In the genomic region with DNA sequence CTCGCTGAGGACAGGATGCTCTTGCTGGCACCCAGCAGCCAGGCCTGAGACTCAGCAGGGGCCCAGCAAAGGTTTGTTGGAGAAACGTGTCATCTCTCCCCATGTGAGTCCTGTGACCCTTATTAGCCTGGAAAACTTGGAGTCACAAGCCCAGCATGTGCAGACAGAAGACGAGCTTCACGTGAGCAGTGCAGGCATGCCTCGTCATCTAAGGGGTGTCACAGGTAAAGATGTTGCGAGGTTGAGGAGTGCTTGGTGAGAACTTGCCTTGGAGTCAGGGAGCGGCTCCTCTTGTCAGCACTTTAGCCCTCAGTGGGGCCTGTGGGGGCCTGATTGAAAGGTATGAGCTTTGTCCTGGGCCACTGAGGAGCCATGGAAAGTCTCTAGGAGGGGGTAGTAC, we compare ENCODE assay signal across 1 cellular context.
TF ChIP-seq lines count a peak whose summit lies in the region.

No MANE protein-coding gene starts in this region.

TF ChIP-seq in GM23338, 12 proteins besides CTCF, POLR2A, EP300 and RAD21 (continued from another document):
- TF ChIP-seq, protein P1, sequence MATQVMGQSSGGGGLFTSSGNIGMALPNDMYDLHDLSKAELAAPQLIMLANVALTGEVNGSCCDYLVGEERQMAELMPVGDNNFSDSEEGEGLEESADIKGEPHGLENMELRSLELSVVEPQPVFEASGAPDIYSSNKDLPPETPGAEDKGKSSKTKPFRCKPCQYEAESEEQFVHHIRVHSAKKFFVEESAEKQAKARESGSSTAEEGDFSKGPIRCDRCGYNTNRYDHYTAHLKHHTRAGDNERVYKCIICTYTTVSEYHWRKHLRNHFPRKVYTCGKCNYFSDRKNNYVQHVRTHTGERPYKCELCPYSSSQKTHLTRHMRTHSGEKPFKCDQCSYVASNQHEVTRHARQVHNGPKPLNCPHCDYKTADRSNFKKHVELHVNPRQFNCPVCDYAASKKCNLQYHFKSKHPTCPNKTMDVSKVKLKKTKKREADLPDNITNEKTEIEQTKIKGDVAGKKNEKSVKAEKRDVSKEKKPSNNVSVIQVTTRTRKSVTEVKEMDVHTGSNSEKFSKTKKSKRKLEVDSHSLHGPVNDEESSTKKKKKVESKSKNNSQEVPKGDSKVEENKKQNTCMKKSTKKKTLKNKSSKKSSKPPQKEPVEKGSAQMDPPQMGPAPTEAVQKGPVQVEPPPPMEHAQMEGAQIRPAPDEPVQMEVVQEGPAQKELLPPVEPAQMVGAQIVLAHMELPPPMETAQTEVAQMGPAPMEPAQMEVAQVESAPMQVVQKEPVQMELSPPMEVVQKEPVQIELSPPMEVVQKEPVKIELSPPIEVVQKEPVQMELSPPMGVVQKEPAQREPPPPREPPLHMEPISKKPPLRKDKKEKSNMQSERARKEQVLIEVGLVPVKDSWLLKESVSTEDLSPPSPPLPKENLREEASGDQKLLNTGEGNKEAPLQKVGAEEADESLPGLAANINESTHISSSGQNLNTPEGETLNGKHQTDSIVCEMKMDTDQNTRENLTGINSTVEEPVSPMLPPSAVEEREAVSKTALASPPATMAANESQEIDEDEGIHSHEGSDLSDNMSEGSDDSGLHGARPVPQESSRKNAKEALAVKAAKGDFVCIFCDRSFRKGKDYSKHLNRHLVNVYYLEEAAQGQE (IDR thresholded peaks at IDR 0.05; ENCODE audit: unreplicated experiment), result no peak
- TF ChIP-seq, protein P2, sequence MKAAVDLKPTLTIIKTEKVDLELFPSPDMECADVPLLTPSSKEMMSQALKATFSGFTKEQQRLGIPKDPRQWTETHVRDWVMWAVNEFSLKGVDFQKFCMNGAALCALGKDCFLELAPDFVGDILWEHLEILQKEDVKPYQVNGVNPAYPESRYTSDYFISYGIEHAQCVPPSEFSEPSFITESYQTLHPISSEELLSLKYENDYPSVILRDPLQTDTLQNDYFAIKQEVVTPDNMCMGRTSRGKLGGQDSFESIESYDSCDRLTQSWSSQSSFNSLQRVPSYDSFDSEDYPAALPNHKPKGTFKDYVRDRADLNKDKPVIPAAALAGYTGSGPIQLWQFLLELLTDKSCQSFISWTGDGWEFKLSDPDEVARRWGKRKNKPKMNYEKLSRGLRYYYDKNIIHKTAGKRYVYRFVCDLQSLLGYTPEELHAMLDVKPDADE (IDR thresholded peaks at IDR 0.05), result no peak
- TF ChIP-seq ZNF114 (CRISPR knock-in tag; IDR thresholded peaks at IDR 0.05), result no peak
TF ChIP-seq in GM23338: peak in this region for 0.
